In the genomic region with DNA sequence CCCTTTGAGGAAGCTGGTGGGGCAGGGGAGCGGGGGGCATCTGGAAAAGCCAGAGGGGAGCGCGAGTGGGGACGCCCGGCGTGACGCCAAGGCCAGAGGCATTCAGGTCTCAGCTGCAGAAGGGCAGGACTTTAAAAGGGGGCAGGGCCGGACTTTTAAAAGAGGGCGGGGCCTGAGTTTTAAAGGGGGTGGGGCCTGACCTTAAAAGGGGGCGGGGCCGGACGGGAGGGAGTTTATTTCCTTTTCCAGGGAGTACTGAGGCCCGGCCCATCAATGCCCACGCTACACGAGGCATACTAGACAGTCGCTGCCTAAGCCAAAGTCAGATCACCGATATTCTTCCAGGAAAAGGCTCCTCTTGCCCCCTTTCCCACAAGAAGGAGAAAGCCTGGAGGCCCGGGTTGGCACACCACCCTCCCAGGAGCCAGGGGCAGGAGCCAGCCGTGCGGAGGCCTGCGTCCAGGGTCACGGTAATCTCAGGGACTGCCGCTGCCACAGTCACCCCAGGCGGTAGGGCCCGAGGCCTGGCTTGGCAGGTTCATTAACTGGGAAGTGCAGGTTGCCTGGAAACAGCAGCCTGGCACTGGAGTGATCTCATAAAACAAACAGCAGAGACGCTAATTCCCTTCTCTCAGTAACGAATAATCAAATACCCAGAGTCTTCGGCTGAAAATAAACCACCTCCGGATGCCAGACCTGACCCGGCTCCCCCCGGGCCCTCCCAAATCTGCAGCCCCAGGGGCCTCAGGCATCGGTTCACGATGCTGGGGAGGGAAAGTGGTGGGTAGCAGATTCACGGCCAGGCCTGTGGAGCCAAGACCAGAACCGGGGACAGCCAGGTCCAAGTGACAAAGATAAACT, we compare ENCODE assay signal across 8 cellular contexts.
A peak's percentile ranks its signal among the peaks of the same experiment; 100 is the strongest.
DNase-seq lines count a peak whose midpoint lies in the region; ATAC-seq and TF ChIP-seq lines count a peak whose summit lies in the region.

No MANE protein-coding gene starts in this region.

- peak overlapping the region; percentile 27 for H3K4me2 ChIP-seq in osteoblast (ENCODE audit: insufficient read depth, low read length)

- DNase-seq in HuH-7.5 (ENCODE audit: low spot score), result peak; percentile 40
- peak in 2 of 3 donors; percentile 77 to 78 for DNase-seq in Peyer's patch
- DNase-seq in fibroblast of peridontal ligament (ENCODE audit: extremely low read depth), result peak; percentile 65
- peak; percentile 97 for DNase-seq in osteoblast (ENCODE audit: insufficient read length, low spot score, missing footprints)
- no peak for DNase-seq in GM10266 (ENCODE audit: extremely low spot score)
- no peak for DNase-seq in GM20000 (ENCODE audit: low spot score)

- no peak for TF ChIP-seq POLR2A in Peyer's patch (IDR thresholded peaks at IDR 0.05)

- H2AFZ ChIP-seq in osteoblast (ENCODE audit: low read length), result no peak overlapping the region

- peaks cover 5% of the 10 kb centered on the region for H4K20me1 ChIP-seq in osteoblast (ENCODE audit: insufficient read depth, low read length)

- H3K9me3 ChIP-seq in Peyer's patch (no peaks in the 10 kb centered on the region), osteoblast (ENCODE audit: low read depth, low read length) (no peaks in the 10 kb centered on the region)

- H3K27me3 ChIP-seq in Peyer's patch, result no peaks in the 10 kb centered on the region
- no peaks in the 10 kb centered on the region for H3K27me3 ChIP-seq in osteoblast (ENCODE audit: insufficient read depth, low read length)

- H3K4me3 ChIP-seq in Peyer's patch, result no peak overlapping the region
- peak overlapping the region; percentile 35 for H3K4me3 ChIP-seq in osteoblast (ENCODE audit: insufficient read depth, low read length)

- ATAC-seq in HG03108 (IDR thresholded peaks at IDR 0.05; ENCODE audit: unreplicated experiment), result no peak
- no peak for ATAC-seq in GM21576 (IDR thresholded peaks at IDR 0.05; ENCODE audit: unreplicated experiment)

- peaks cover 0 to 36% (median 0%) of the 10 kb centered on the region in 4 donors for H3K4me1 ChIP-seq in Peyer's patch
- peaks cover 8% of the 10 kb centered on the region for H3K4me1 ChIP-seq in osteoblast (ENCODE audit: insufficient read depth, low read length)

- H3K36me3 ChIP-seq in Peyer's patch, result peaks cover 0 to 44% (median 0%) of the 10 kb centered on the region in 3 donors
- H3K36me3 ChIP-seq in osteoblast (ENCODE audit: insufficient read depth, low read length), result peaks cover 19% of the 10 kb centered on the region

- peaks cover 9% of the 10 kb centered on the region for H3K79me2 ChIP-seq in osteoblast (ENCODE audit: insufficient read depth, low read length)

- TF ChIP-seq CTCF in Peyer's patch (IDR thresholded peaks at IDR 0.05) (peak in 1 of 6 experiments; percentile 7), osteoblast (IDR thresholded peaks at IDR 0.05; ENCODE audit: extremely low read depth, low read depth, low read length) (no peak), GM10266 (IDR thresholded peaks at IDR 0.05; ENCODE audit: control insufficient read depth, insufficient read depth, low read depth, missing control alignments) (no peak), GM20000 (IDR thresholded peaks at IDR 0.05; ENCODE audit: extremely low read depth, missing control alignments) (no peak)

- H3K27ac ChIP-seq in Peyer's patch, result peak overlapping the region in 3 of 4 donors; percentile 29 to 84 (median 80)
- peak overlapping the region; percentile 63 for H3K27ac ChIP-seq in osteoblast (ENCODE audit: low read depth, low read length)

Comparison
In these comparisons a context has a peak if more than half of its experiments do, and no peak if none do; other contexts are left out.
1. DNase-seq: peak in HuH-7.5 (single experiment), Peyer's patch (2 of 3), fibroblast of peridontal ligament (single experiment) and osteoblast (single experiment); none in GM10266 (single experiment) and GM20000 (single experiment).